In the genomic region with DNA sequence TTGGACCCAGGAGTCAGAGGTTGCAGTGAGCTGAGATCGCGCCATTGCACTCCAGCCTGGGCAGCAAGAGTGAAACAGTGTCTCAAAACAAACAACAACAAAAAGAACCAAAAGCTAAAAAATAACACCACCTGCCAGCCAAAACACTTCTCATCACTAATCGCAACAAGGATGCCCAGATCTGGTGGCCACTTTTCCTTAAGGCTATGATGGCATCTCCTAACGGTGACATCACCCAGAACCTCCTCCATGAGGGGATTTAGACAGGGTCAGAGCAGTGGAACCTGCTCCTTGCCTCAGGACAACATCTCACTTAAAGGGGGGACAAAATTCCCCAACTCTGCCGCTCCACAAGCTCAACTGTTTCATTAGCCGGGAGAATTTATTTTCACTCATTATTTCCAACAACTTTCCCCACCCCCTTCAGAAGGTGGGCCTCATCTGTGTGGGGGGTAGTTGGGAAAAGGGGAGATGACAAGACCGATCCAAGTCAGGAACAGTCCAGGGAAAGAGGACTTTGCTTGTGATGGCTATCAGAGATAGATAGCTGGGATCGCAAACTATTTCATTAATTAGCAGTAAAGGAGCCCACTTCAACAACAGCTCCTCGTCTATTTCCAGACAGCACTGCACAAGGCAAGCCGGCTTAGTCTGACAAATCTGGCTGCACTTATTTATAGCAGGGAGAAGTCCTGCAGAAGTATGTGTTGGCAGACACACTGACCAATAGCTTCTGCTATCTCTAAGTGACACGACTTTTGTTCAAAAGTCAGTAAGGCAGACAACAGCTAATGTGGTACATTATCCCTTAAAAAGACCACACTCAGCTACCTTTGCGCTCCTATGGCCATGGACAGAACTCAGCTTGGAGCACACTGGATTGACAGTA, we compare ENCODE assay signal across 1 cellular context.
TF ChIP-seq lines count a peak whose summit lies in the region.

No MANE protein-coding gene starts in this region.

TF ChIP-seq in H1, 55 proteins besides CTCF, POLR2A, EP300 and RAD21 (continued from another document):
- TF ChIP-seq POU5F1 (IDR thresholded peaks at IDR 0.05; ENCODE audit: low read depth, low read length) (no peak), NRF1 (IDR thresholded peaks at IDR 0.05; ENCODE audit: low read depth, low read length) (no peak), EZH2 (IDR thresholded peaks at IDR 0.05; ENCODE audit: low read depth, low read length, severe bottlenecking) (no peak), CHD2 (IDR thresholded peaks at IDR 0.05; ENCODE audit: low read length) (no peak), GTF2F1 (IDR thresholded peaks at IDR 0.05; ENCODE audit: borderline replicate concordance, low read depth, low read length) (no peak), TEAD4 (IDR thresholded peaks at IDR 0.05; ENCODE audit: low read depth, low read length) (no peak), SUZ12 (IDR thresholded peaks at IDR 0.05; ENCODE audit: low read length) (no peak), SP1 (IDR thresholded peaks at IDR 0.05; ENCODE audit: low read depth, low read length) (no peak)
